In the genomic region with DNA sequence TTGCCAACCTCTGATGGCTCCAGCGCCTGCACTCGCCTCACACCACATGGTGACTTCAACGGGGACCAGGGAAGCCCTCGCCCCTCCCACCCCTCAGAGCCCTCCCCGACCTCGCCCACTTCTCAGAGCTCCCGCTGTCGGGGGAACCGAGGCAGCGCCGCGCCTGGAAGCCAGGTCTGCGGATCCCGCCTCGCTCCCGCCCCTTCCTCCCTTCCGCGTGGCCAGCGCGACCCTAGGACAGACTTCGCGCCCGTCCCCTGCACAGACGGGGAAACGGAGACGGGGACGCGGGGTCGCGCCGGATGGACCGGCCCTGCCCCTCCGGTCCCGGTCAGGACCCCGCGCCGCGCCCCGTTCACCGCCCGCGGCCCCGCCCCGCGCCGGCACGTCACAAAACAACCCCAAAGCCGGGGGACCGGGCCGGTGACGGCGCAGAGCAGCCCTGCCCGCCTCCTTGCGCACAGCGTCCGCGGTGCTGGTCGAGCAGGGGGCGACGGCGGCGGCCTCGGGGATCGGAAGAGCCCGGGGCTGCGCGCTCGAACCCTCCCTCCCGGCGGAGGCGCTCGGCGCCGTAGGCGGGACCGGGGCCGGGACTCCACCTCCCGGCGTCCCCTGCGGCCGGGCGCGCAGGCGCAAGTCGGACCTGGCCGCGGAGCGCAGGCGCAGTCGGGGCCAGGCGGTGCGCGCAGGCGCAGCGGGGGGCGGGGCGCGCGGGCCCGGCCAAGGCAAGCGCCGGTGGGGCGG, we compare ENCODE assay signal across 8 cellular contexts. TPM values are rescaled to one million over a fixed set of nuclear protein-coding genes. Genes with fewer than 3 reads are reported as not detected.
A peak's percentile ranks its signal among the peaks of the same experiment; 100 is the strongest.
DNase-seq lines count a peak whose midpoint lies in the region; ATAC-seq and TF ChIP-seq lines count a peak whose summit lies in the region.

No MANE protein-coding gene starts in this region.

- peak overlapping the region; percentile 88 for H3K27ac ChIP-seq in cingulate gyrus (ENCODE audit: low read depth, low read length)

- DNase-seq in AG04449 (ENCODE audit: low read depth, low spot score) (no peak), NCI-H345 (lab: John Stamatoyannopoulos, UW) (peak; percentile 89), left kidney (ENCODE audit: low read depth, low spot score) (peak; percentile 96)
- peak; percentile 93 for DNase-seq in activated CD4-positive, alpha-beta T cell treated with anti-CD3 and anti-CD28 coated beads for 36 hours
- peak; percentile 86 for DNase-seq in stimulated activated CD4-positive, alpha-beta T cell treated with anti-CD3 and anti-CD28 coated beads, Interleukin-1b, Interleukin-23, amount 100 ng/mL, for 48 hours

- intact Hi-C loops in activated CD4-positive, alpha-beta T cell treated with anti-CD3 and anti-CD28 coated beads for 36 hours (cut with DNase I, micrococcal nuclease): loop anchor here (1.0 kb wide), 6 partner anchors 24 to 266 kb away; a partner anchor contains a TSS

- CTCF ChIA-PET in AG04449 (lab: Yijun Ruan, JAX): interaction anchor here (1.0 to 10.3 kb wide), 8 partner anchors 9 to 101 kb away, joined by 3 to 113 read pairs (median 4); a partner anchor contains a TSS
- CTCF ChIA-PET in activated CD4-positive, alpha-beta T cell treated with anti-CD3 and anti-CD28 coated beads for 36 hours (lab: Charles Lee): interaction anchor here (0.6 to 4.0 kb wide), 7 partner anchors 9 to 1059 kb away, joined by 3 to 30 read pairs (median 7); no protein-coding TSS in a partner anchor

- no peaks in the 10 kb centered on the region for H3K36me3 Mint-ChIP-seq in activated CD4-positive, alpha-beta T cell treated with anti-CD3 and anti-CD28 coated beads for 36 hours (ENCODE audit: low read depth)

- ATAC-seq in GM18861 (IDR thresholded peaks at IDR 0.05; ENCODE audit: unreplicated experiment): peak; percentile 40
- ATAC-seq in HG03108 (IDR thresholded peaks at IDR 0.05; ENCODE audit: unreplicated experiment): peak; percentile 61
- peak; percentile 78 for ATAC-seq in activated CD4-positive, alpha-beta T cell treated with anti-CD3 and anti-CD28 coated beads for 36 hours

- H3K27me3 Mint-ChIP-seq in activated CD4-positive, alpha-beta T cell treated with anti-CD3 and anti-CD28 coated beads for 36 hours: peaks cover 1% of the 10 kb centered on the region

- H3K4me3 Mint-ChIP-seq in activated CD4-positive, alpha-beta T cell treated with anti-CD3 and anti-CD28 coated beads for 36 hours: peak overlapping the region; percentile 77

- no peak for TF ChIP-seq CTCF in AG04449 (IDR thresholded peaks at IDR 0.05; ENCODE audit: insufficient read depth, low read length, missing control alignments)

- H3K4me3 ChIP-seq in AG04449 (ENCODE audit: low read depth, low read length): peak overlapping the region; percentile 86

- peaks cover 24% of the 10 kb centered on the region for H3K4me1 Mint-ChIP-seq in activated CD4-positive, alpha-beta T cell treated with anti-CD3 and anti-CD28 coated beads for 36 hours

- H3K27ac Mint-ChIP-seq in activated CD4-positive, alpha-beta T cell treated with anti-CD3 and anti-CD28 coated beads for 36 hours: peak overlapping the region; percentile 84

- POLR2A ChIA-PET in AG04449 (lab: Yijun Ruan, JAX): interaction anchor here (0.8 to 2.1 kb wide), 4 partner anchors 13 to 145 kb away, joined by 3 to 7 read pairs (median 4); a partner anchor contains a TSS
- POLR2A ChIA-PET in activated CD4-positive, alpha-beta T cell treated with anti-CD3 and anti-CD28 coated beads for 36 hours (lab: Charles Lee): interaction anchor here (0.5 to 1.7 kb wide), 4 partner anchors 21 to 491 kb away, joined by 3 to 7 read pairs (median 4); no protein-coding TSS in a partner anchor

- H3K9me3 Mint-ChIP-seq in activated CD4-positive, alpha-beta T cell treated with anti-CD3 and anti-CD28 coated beads for 36 hours (ENCODE audit: low read depth): no peaks in the 10 kb centered on the region

RNA-seq across cellular contexts. Expression of a gene that starts 0.4 kb away (rescaled TPM):
- total RNA-seq in activated CD4-positive, alpha-beta T cell treated with anti-CD3 and anti-CD28 coated beads for 36 hours: 10 to 100 TPM; 36.7 to 41.5 TPM

RNA-seq across cellular contexts. Expression of a gene that starts 12.7 kb away (rescaled TPM):
- total RNA-seq in activated CD4-positive, alpha-beta T cell treated with anti-CD3 and anti-CD28 coated beads for 36 hours: 10 to 100 TPM; 22.5 to 25.3 TPM

RNA-seq across cellular contexts. Expression of a gene that starts 23.9 kb away (rescaled TPM):
- 1 to 10 TPM; 6.4 to 8.4 TPM for total RNA-seq in activated CD4-positive, alpha-beta T cell treated with anti-CD3 and anti-CD28 coated beads for 36 hours

RNA-seq across cellular contexts. Expression of a gene that starts 34.9 kb away (rescaled TPM):
- under 1 TPM in 1 of 2 experiments, not detected in 1; 0.14 TPM for total RNA-seq in activated CD4-positive, alpha-beta T cell treated with anti-CD3 and anti-CD28 coated beads for 36 hours

RNA-seq across cellular contexts. Expression of a gene that starts 41.2 kb away (rescaled TPM):
- total RNA-seq in activated CD4-positive, alpha-beta T cell treated with anti-CD3 and anti-CD28 coated beads for 36 hours: 100 to 1,000 TPM; 165 to 175 TPM
